Comparison of ENCODE assay signal across 1 cellular context in the genomic region with DNA sequence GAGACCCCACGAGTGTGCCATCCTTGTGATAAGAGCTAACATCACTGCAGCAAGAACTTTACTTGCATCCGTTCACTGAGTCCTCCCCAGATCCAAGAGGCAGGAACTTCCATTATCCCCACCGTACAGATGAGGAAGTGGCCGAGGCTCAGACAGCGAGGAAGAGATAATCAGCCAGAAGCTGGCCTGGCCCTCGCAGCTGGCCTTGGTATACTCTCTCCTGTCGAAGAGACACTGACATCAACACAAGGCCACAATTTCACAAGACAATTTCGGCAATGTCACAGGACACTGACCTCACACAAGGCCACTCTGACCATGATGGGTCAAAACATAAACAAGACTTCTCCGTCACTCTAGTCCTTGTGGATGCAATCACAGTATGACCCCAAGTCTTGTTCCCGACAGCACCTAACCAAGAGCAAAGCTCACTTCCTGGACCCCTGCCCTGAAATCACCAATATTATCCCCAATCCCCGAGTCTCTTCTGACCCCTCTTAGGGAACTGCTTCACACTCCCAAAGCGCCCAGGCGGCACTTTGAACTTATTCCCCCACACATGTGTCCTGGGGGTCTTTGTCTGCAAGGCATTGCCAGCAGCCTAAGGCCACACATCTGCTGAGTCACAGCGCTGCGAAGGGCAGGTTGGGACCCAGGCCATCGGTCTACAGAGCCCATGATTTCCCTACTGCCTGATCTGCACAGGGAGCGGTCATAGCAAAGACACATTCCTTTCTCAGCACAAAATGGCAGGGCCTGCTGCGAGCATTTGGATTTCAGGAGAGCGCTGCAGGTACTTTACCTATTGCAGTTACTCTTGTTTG.
TF ChIP-seq lines count a peak whose summit lies in the region.

No MANE protein-coding gene starts in this region.

TF ChIP-seq in K562, 482 proteins besides CTCF, POLR2A, EP300 and RAD21 (continued from another document and continues in another):
- TF ChIP-seq, protein P1, sequence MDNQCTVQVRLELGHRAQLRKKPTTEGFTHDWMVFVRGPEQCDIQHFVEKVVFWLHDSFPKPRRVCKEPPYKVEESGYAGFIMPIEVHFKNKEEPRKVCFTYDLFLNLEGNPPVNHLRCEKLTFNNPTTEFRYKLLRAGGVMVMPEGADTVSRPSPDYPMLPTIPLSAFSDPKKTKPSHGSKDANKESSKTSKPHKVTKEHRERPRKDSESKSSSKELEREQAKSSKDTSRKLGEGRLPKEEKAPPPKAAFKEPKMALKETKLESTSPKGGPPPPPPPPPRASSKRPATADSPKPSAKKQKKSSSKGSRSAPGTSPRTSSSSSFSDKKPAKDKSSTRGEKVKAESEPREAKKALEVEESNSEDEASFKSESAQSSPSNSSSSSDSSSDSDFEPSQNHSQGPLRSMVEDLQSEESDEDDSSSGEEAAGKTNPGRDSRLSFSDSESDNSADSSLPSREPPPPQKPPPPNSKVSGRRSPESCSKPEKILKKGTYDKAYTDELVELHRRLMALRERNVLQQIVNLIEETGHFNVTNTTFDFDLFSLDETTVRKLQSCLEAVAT (IDR thresholded peaks at IDR 0.05) = 0 out of 4 replicates have a peak, but pooled peaks of 1 of the 2 experiments have one; percentile 33
- TF ChIP-seq DIDO1 (tag; IDR thresholded peaks at IDR 0.05; ENCODE audit: low read depth) (peak; percentile 38; the same call in 1 of the 2 replicates), ZKSCAN8 (CRISPR knock-in tag; IDR thresholded peaks at IDR 0.05) (0 out of 2 replicates have a peak, but pooled peaks have one; percentile 29), ASH1L (IDR thresholded peaks at IDR 0.05; ENCODE audit: borderline replicate concordance, low read depth, partially characterized antibody) (no peak), GABPA (tag; conservative IDR thresholded peaks at IDR 0.05; ENCODE audit: low read depth) (peak; percentile 33; the same call in 1 of the 2 replicates), ARID1B (IDR thresholded peaks at IDR 0.05) (peak; percentile 73), ATF7 (IDR thresholded peaks at IDR 0.05) (0 out of 2 replicates have a peak, but pooled peaks have one; percentile 16), FOXK2 (conservative IDR thresholded peaks at IDR 0.05 in 1 of 2, IDR thresholded peaks at IDR 0.05 in 1 of 2; ENCODE audit: low read depth in 2 of 2) (peak; percentile 89 to 90), KLF1 (tag; IDR thresholded peaks at IDR 0.05) (no peak), ZNF766 (CRISPR knock-in tag; conservative IDR thresholded peaks at IDR 0.05) (0 out of 2 replicates have a peak, but pooled peaks have one; percentile 24), DPF2 (IDR thresholded peaks at IDR 0.05) (peak; percentile 55), TEAD4 (IDR thresholded peaks at IDR 0.05; ENCODE audit: low read length) (peak; percentile 62), TEAD4 (CRISPR knock-in tag; IDR thresholded peaks at IDR 0.05; ENCODE audit: borderline replicate concordance) (no peak), KDM1A (IDR thresholded peaks at IDR 0.05) (peak in 1 of 2 experiments; percentile 11; a peak in 1 of 4 replicates), STAT5A (IDR thresholded peaks at IDR 0.05; ENCODE audit: borderline replicate concordance, low read length) (0 out of 2 replicates have a peak, but pooled peaks have one; percentile 21), SMARCA4 (IDR thresholded peaks at IDR 0.05) (0 out of 2 replicates have a peak, but pooled peaks have one; percentile 23), ZNF146 (CRISPR knock-in tag; IDR thresholded peaks at IDR 0.05; ENCODE audit: unreplicated experiment) (no peak), HDAC8 (tag; IDR thresholded peaks at IDR 0.05) (peak; percentile 78), ZNF212 (CRISPR knock-in tag; IDR thresholded peaks at IDR 0.05) (no peak), ILK (tag; IDR thresholded peaks at IDR 0.05; ENCODE audit: borderline replicate concordance, low read depth) (no peak), ZNF316 (IDR thresholded peaks at IDR 0.05) (peak; percentile 57; the same call in 1 of the 2 replicates), RCOR1 (IDR thresholded peaks at IDR 0.05; ENCODE audit: borderline replicate concordance in 1 of 2, low read depth in 2 of 2, low read length in 2 of 2) (peak in 1 of 2 experiments; percentile 56; a peak in 1 of 4 replicates), HCFC1 (IDR thresholded peaks at IDR 0.05; ENCODE audit: low read depth, low read length) (no peak), ESRRA (IDR thresholded peaks at IDR 0.05; ENCODE audit: borderline replicate concordance, low read depth) (peak; percentile 58), ZNF12 (CRISPR knock-in tag; IDR thresholded peaks at IDR 0.05) (no peak), NONO (IDR thresholded peaks at IDR 0.05; ENCODE audit: low read depth in 2 of 2, low read length in 1 of 2) (0 out of 4 replicates have a peak, but pooled peaks of 1 of the 2 experiments have one; percentile 10), ETS2 (tag; IDR thresholded peaks at IDR 0.05; ENCODE audit: borderline replicate concordance, poor library complexity, severe bottlenecking) (no peak), NR2C1 (IDR thresholded peaks at IDR 0.05) (no peak), NR2C1 (tag; IDR thresholded peaks at IDR 0.05) (peak; percentile 45; the same call in 1 of the 2 replicates), IFI16 (CRISPR knock-in tag; IDR thresholded peaks at IDR 0.05) (no peak), LCOR (CRISPR knock-in tag; IDR thresholded peaks at IDR 0.05) (0 out of 2 replicates have a peak, but pooled peaks have one; percentile 23), SMARCE1 (IDR thresholded peaks at IDR 0.05) (0 out of 2 replicates have a peak, but pooled peaks have one; percentile 30), EHMT2 (IDR thresholded peaks at IDR 0.05) (peak; percentile 24; the same call in 1 of the 2 replicates), HDAC1 (IDR thresholded peaks at IDR 0.05) (peak in 1 of 2 experiments; percentile 19; a peak in 1 of 4 replicates), WHSC1 (IDR thresholded peaks at IDR 0.05; ENCODE audit: low read length) (no peak), TCF3 (CRISPR knock-in tag; IDR thresholded peaks at IDR 0.05) (peak; percentile 80), PHF21A (IDR thresholded peaks at IDR 0.05; ENCODE audit: borderline replicate concordance, low read depth) (no peak)
- TF ChIP-seq, protein P2, sequence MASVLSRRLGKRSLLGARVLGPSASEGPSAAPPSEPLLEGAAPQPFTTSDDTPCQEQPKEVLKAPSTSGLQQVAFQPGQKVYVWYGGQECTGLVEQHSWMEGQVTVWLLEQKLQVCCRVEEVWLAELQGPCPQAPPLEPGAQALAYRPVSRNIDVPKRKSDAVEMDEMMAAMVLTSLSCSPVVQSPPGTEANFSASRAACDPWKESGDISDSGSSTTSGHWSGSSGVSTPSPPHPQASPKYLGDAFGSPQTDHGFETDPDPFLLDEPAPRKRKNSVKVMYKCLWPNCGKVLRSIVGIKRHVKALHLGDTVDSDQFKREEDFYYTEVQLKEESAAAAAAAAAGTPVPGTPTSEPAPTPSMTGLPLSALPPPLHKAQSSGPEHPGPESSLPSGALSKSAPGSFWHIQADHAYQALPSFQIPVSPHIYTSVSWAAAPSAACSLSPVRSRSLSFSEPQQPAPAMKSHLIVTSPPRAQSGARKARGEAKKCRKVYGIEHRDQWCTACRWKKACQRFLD (CRISPR knock-in tag; IDR thresholded peaks at IDR 0.05) = peak; percentile 31; the same call in 1 of the 2 replicates
- TF ChIP-seq, protein P3, sequence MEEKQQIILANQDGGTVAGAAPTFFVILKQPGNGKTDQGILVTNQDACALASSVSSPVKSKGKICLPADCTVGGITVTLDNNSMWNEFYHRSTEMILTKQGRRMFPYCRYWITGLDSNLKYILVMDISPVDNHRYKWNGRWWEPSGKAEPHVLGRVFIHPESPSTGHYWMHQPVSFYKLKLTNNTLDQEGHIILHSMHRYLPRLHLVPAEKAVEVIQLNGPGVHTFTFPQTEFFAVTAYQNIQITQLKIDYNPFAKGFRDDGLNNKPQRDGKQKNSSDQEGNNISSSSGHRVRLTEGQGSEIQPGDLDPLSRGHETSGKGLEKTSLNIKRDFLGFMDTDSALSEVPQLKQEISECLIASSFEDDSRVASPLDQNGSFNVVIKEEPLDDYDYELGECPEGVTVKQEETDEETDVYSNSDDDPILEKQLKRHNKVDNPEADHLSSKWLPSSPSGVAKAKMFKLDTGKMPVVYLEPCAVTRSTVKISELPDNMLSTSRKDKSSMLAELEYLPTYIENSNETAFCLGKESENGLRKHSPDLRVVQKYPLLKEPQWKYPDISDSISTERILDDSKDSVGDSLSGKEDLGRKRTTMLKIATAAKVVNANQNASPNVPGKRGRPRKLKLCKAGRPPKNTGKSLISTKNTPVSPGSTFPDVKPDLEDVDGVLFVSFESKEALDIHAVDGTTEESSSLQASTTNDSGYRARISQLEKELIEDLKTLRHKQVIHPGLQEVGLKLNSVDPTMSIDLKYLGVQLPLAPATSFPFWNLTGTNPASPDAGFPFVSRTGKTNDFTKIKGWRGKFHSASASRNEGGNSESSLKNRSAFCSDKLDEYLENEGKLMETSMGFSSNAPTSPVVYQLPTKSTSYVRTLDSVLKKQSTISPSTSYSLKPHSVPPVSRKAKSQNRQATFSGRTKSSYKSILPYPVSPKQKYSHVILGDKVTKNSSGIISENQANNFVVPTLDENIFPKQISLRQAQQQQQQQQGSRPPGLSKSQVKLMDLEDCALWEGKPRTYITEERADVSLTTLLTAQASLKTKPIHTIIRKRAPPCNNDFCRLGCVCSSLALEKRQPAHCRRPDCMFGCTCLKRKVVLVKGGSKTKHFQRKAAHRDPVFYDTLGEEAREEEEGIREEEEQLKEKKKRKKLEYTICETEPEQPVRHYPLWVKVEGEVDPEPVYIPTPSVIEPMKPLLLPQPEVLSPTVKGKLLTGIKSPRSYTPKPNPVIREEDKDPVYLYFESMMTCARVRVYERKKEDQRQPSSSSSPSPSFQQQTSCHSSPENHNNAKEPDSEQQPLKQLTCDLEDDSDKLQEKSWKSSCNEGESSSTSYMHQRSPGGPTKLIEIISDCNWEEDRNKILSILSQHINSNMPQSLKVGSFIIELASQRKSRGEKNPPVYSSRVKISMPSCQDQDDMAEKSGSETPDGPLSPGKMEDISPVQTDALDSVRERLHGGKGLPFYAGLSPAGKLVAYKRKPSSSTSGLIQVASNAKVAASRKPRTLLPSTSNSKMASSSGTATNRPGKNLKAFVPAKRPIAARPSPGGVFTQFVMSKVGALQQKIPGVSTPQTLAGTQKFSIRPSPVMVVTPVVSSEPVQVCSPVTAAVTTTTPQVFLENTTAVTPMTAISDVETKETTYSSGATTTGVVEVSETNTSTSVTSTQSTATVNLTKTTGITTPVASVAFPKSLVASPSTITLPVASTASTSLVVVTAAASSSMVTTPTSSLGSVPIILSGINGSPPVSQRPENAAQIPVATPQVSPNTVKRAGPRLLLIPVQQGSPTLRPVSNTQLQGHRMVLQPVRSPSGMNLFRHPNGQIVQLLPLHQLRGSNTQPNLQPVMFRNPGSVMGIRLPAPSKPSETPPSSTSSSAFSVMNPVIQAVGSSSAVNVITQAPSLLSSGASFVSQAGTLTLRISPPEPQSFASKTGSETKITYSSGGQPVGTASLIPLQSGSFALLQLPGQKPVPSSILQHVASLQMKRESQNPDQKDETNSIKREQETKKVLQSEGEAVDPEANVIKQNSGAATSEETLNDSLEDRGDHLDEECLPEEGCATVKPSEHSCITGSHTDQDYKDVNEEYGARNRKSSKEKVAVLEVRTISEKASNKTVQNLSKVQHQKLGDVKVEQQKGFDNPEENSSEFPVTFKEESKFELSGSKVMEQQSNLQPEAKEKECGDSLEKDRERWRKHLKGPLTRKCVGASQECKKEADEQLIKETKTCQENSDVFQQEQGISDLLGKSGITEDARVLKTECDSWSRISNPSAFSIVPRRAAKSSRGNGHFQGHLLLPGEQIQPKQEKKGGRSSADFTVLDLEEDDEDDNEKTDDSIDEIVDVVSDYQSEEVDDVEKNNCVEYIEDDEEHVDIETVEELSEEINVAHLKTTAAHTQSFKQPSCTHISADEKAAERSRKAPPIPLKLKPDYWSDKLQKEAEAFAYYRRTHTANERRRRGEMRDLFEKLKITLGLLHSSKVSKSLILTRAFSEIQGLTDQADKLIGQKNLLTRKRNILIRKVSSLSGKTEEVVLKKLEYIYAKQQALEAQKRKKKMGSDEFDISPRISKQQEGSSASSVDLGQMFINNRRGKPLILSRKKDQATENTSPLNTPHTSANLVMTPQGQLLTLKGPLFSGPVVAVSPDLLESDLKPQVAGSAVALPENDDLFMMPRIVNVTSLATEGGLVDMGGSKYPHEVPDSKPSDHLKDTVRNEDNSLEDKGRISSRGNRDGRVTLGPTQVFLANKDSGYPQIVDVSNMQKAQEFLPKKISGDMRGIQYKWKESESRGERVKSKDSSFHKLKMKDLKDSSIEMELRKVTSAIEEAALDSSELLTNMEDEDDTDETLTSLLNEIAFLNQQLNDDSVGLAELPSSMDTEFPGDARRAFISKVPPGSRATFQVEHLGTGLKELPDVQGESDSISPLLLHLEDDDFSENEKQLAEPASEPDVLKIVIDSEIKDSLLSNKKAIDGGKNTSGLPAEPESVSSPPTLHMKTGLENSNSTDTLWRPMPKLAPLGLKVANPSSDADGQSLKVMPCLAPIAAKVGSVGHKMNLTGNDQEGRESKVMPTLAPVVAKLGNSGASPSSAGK (IDR thresholded peaks at IDR 0.05) = peak; percentile 66
- TF ChIP-seq, protein P4, sequence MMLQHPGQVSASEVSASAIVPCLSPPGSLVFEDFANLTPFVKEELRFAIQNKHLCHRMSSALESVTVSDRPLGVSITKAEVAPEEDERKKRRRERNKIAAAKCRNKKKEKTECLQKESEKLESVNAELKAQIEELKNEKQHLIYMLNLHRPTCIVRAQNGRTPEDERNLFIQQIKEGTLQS (IDR thresholded peaks at IDR 0.05) = no peak
- TF ChIP-seq, protein P4 (CRISPR knock-in tag; conservative IDR thresholded peaks at IDR 0.05) = no peak
- TF ChIP-seq, protein P5, sequence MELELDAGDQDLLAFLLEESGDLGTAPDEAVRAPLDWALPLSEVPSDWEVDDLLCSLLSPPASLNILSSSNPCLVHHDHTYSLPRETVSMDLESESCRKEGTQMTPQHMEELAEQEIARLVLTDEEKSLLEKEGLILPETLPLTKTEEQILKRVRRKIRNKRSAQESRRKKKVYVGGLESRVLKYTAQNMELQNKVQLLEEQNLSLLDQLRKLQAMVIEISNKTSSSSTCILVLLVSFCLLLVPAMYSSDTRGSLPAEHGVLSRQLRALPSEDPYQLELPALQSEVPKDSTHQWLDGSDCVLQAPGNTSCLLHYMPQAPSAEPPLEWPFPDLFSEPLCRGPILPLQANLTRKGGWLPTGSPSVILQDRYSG (tag; conservative IDR thresholded peaks at IDR 0.05; ENCODE audit: low read depth) = peak; percentile 69; the same call in 1 of the 2 replicates
